ENCODE assay signal across 8 cellular contexts in the genomic region with DNA sequence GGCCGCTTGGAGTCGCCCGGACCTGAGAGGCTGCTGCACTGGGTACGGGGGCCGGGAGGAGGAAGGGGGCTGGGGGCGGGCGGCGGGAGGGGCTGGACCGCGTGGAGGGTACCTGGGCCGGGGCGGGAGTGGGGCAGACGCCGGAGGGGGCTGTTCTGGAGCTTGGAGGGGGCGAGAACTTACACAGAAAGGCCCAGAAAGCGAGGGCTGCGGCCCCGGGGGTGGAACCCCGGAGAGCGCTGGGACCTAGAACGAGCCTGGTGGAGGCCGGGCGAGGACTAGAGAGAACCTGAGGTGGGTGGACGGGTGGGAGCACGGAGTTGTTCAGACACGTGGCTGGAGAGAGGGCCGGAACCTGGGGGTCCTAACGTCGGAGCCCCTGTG. TPM values are rescaled to one million over a fixed set of nuclear protein-coding genes. Genes with fewer than 3 reads are reported as not detected.
DNase-seq lines count a peak whose midpoint lies in the region; ATAC-seq and TF ChIP-seq lines count a peak whose summit lies in the region.

No MANE protein-coding gene starts in this region.

- peaks cover 19% of the 10 kb centered on the region for H3K36me3 ChIP-seq in SJCRH30
- peaks cover 0 to 17% (median 12%) of the 10 kb centered on the region in 4 donors for H3K36me3 ChIP-seq in esophagus muscularis mucosa
- H3K36me3 ChIP-seq in trophoblast cell (ENCODE audit: control insufficient read depth in 1 of 2, insufficient read depth in 2 of 2, low read length in 2 of 2): peaks cover 13% of the 10 kb centered on the region in 2 experiments

- TF ChIP-seq CTCF in esophagus muscularis mucosa (IDR thresholded peaks at IDR 0.05): peak in 1 of 3 experiments; percentile 1

- DNase-seq in SJCRH30 (no peak), esophagus muscularis mucosa (ENCODE audit: extremely low spot score) (no peak), trophoblast cell (no peak), foreskin melanocyte (no peak)
- DNase-seq in stimulated activated CD4-positive, alpha-beta T cell treated with anti-CD3 and anti-CD28 coated beads, Interleukin-4, amount 100 ng/mL, for 4 hours: no peak

- peak overlapping the region; percentile 85 for H4K8ac ChIP-seq in trophoblast cell (ENCODE audit: low read depth, low read length)

- TF ChIP-seq EP300 in esophagus muscularis mucosa (IDR thresholded peaks at IDR 0.05): no peak

- H2BK120ac ChIP-seq in trophoblast cell (ENCODE audit: insufficient read depth, low read length, poor library complexity): peak overlapping the region; percentile 21

- no peak overlapping the region for H3K23ac ChIP-seq in trophoblast cell (ENCODE audit: low read length)

- H3K27ac ChIP-seq in SJCRH30 (no peak overlapping the region; the same call in 1 of the 2 replicates), esophagus muscularis mucosa (replicated peaks in 1 of 4) (peak overlapping the region; percentile 94 to 97 (median 94)), trophoblast cell (ENCODE audit: low read depth, low read length) (peak overlapping the region; percentile 48)

- H3K79me2 ChIP-seq in trophoblast cell (ENCODE audit: control insufficient read depth, insufficient read depth, low read length, poor library complexity): peaks cover 27% of the 10 kb centered on the region

- peak overlapping the region; percentile 70 for H4K12ac ChIP-seq in trophoblast cell (ENCODE audit: low read depth, low read length)

- intact Hi-C loops in esophagus muscularis mucosa (cut with DNase I): no loop called here

- H2AK5ac ChIP-seq in trophoblast cell (ENCODE audit: low read length): peak overlapping the region; percentile 79

- ATAC-seq in GM21381 (IDR thresholded peaks at IDR 0.05; ENCODE audit: unreplicated experiment) (no peak), HG03432 (IDR thresholded peaks at IDR 0.05; ENCODE audit: unreplicated experiment) (no peak)

- H3K4me2 ChIP-seq in trophoblast cell (ENCODE audit: low read length): peak overlapping the region; percentile 97

- TF ChIP-seq POLR2A in esophagus muscularis mucosa (IDR thresholded peaks at IDR 0.05; ENCODE audit: low read depth): no peak

- peak overlapping the region; percentile 96 for H3K4ac ChIP-seq in trophoblast cell (ENCODE audit: low read depth, low read length)

- H3K14ac ChIP-seq in trophoblast cell (ENCODE audit: low read length): peak overlapping the region; percentile 89

- peak overlapping the region; percentile 22 for H3K18ac ChIP-seq in trophoblast cell (ENCODE audit: low read length)

- H3K9me3 ChIP-seq in SJCRH30 (replicated peaks) (no peaks in the 10 kb centered on the region), esophagus muscularis mucosa (no peaks in the 10 kb centered on the region), trophoblast cell (ENCODE audit: insufficient read depth, low read depth, low read length) (no peaks in the 10 kb centered on the region)

- peak overlapping the region; percentile 94 for H3K9ac ChIP-seq in trophoblast cell (ENCODE audit: low read length)

- H2AFZ ChIP-seq in trophoblast cell (ENCODE audit: insufficient read depth, low read length, poor library complexity): peak overlapping the region; percentile 47

- peaks cover 9% of the 10 kb centered on the region; the same call in 1 of the 2 replicates for H3K4me1 ChIP-seq in SJCRH30
- H3K4me1 ChIP-seq in esophagus muscularis mucosa: peaks cover 54 to 82% (median 80%) of the 10 kb centered on the region in 4 donors
- H3K4me1 ChIP-seq in trophoblast cell (ENCODE audit: control insufficient read depth in 1 of 2, insufficient read depth in 2 of 2, low read length in 2 of 2): peaks cover 18 to 29% of the 10 kb centered on the region in 2 experiments

- H2BK12ac ChIP-seq in trophoblast cell (ENCODE audit: low read length): no peak overlapping the region

- peaks cover 31% of the 10 kb centered on the region for H3K79me1 ChIP-seq in trophoblast cell (ENCODE audit: low read length)

- H3K27me3 ChIP-seq in SJCRH30 (no peaks in the 10 kb centered on the region), esophagus muscularis mucosa (no peaks in the 10 kb centered on the region), trophoblast cell (ENCODE audit: insufficient read depth, low read length) (no peaks in the 10 kb centered on the region)

- 1% methylated on average over 14 of the region's 29 CpGs for WGBS in esophagus muscularis mucosa
- no CpG with 5 or more reads among the region's 29 CpGs for WGBS in trophoblast cell (ENCODE audit: extremely low coverage, insufficient coverage, insufficient read length)

- H3K4me3 ChIP-seq in GM08714 (ENCODE audit: low read length) (peak overlapping the region; percentile 95), SJCRH30 (peak overlapping the region; percentile 84), esophagus muscularis mucosa (peak overlapping the region; percentile 74 to 91 (median 87)), trophoblast cell (ENCODE audit: low read depth, low read length) (peak overlapping the region; percentile 85)

- peak overlapping the region; percentile 54 for H2BK5ac ChIP-seq in trophoblast cell (ENCODE audit: low read depth, low read length, poor library complexity)

- H4K91ac ChIP-seq in trophoblast cell (ENCODE audit: low read depth, low read length): peak overlapping the region; percentile 69

RNA-seq across cellular contexts. Expression of a gene that starts 0.3 kb away (rescaled TPM):
- 17.9 and 18.7 TPM in 2 replicates for total RNA-seq in SJCRH30 (2014; rRNA removed; shearing (Covaris generic))
- total RNA-seq in esophagus muscularis mucosa: 10 to 100 TPM; 13.3 to 26.6 (median 18.2) TPM
- polyA plus RNA-seq in trophoblast cell (2013): 27.4 and 27.9 TPM in 2 replicates

RNA-seq across cellular contexts. Expression of a gene that starts 2.9 kb away (rescaled TPM):
- total RNA-seq in SJCRH30 (2014; rRNA removed; shearing (Covaris generic)): 7.9 and 8.0 TPM in 2 replicates
- total RNA-seq in esophagus muscularis mucosa: 10 to 100 TPM; 38.3 to 66.8 (median 43.1) TPM
- 24.2 and 24.6 TPM in 2 replicates for polyA plus RNA-seq in trophoblast cell (2013)

RNA-seq across cellular contexts. Expression of a gene that starts 4.3 kb away (rescaled TPM):
- total RNA-seq in SJCRH30 (2014; rRNA removed; shearing (Covaris generic)): 9.7 and 10.8 TPM in 2 replicates
- 10 to 100 TPM in 3 of 4 donors, 1 to 10 TPM in 1; 9.4 to 22.0 (median 19.2) TPM for total RNA-seq in esophagus muscularis mucosa
- 14.4 and 14.6 TPM in 2 replicates for polyA plus RNA-seq in trophoblast cell (2013)

RNA-seq across cellular contexts. Expression of a gene that starts 11.1 kb away (rescaled TPM):
- 131 and 136 TPM in 2 replicates for total RNA-seq in SJCRH30 (2014; rRNA removed; shearing (Covaris generic))
- 100 to 1,000 TPM in 2 of 4 donors, 10 to 100 TPM in 2; 80.4 to 122 (median 104) TPM for total RNA-seq in esophagus muscularis mucosa
- 128 and 132 TPM in 2 replicates for polyA plus RNA-seq in trophoblast cell (2013)

RNA-seq across cellular contexts. Expression of a gene that starts 19.4 kb away (rescaled TPM):
- 2.7 and 3.1 TPM in 2 replicates for total RNA-seq in SJCRH30 (2014; rRNA removed; shearing (Covaris generic))
- total RNA-seq in esophagus muscularis mucosa: 1 to 10 TPM; 2.5 to 6.3 (median 4.0) TPM
- 3.4 and 3.8 TPM in 2 replicates for polyA plus RNA-seq in trophoblast cell (2013)
